In the genomic region with DNA sequence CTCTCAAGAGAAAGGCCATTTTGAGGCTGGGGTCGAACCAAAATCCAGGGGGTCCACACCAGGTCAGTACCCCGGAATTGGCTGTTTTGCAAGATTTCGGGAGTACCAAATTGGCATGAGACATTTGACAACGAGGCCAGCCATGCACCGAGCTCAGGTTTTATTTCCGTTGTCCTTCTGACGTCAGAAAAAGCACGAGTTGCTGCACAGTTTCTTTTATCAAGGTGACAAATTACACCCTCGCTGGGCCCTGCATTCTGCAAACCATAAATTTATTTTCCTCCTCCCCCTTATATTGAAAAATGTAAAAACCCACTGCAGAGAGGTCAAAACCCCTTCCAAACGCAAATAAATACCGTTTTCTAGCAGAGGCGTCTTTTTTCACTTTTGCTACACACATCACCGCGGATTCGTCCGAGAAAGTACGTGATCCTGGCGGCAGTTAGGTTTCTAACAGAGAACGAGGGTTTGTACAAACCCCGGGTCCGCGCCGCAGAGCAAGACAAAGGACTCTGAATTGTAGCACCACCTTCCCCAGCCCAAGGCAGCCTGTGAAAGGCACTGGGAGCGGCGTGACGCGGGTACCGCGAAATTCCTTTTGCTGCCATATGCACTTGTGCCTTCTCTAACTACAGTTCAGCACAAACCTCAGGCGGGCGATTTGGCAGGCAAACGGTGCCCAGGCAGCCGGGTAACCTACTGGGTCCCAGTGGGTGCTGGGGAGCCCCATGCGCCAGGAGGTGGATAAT, we compare ENCODE assay signal across 9 cellular contexts. TPM values are rescaled to one million over a fixed set of nuclear protein-coding genes. Genes with fewer than 3 reads are reported as not detected.
DNase-seq lines count a peak whose midpoint lies in the region; ATAC-seq and TF ChIP-seq lines count a peak whose summit lies in the region.
"Had no signal": no experiment of that assay in that cellular context is flagged by ENCODE, and none has a peak within 500 bp of the region (broad histone marks: within the 10 kb centered on the region; RNA-seq: fewer than 3 reads in every experiment).

No MANE protein-coding gene starts in this region.

- no peak for TF ChIP-seq CTCF in right lobe of liver (IDR thresholded peaks at IDR 0.05)

- CTCF ChIA-PET in activated CD4-positive, alpha-beta T cell treated with anti-CD3 and anti-CD28 coated beads, Interleukin-2, amount 10 ng/mL, durations not matched to agents 7 days and 5 days (lab: Charles Lee) = interaction anchor here (1.5 kb wide), 1 partner anchor 24 kb away, joined by 3 read pairs; no protein-coding TSS in a partner anchor

- no peak for TF ChIP-seq POLR2A in right lobe of liver (IDR thresholded peaks at IDR 0.05)

- WGBS in right lobe of liver (ENCODE audit: insufficient coverage, low coverage, low lambda C conversion rate, missing lambda C conversion rate) = 7% methylated on average over 27 of the region's 34 CpGs

- POLR2A ChIA-PET in activated CD4-positive, alpha-beta T cell treated with anti-CD3 and anti-CD28 coated beads, Interleukin-2, amount 10 ng/mL, durations not matched to agents 7 days and 5 days (lab: Charles Lee) = interaction anchor here (0.6 to 1.5 kb wide), 4 partner anchors 43 to 342 kb away, joined by 3 to 9 read pairs (median 6); no protein-coding TSS in a partner anchor

- DNase-seq in G401 (ENCODE audit: low spot score) (peak; percentile 76), NCI-H128 (lab: John Stamatoyannopoulos, UW; ENCODE audit: unreplicated experiment) (peak; percentile 46), dermis blood vessel endothelial cell (peak; percentile 79), right lobe of liver (peak; percentile 45 to 60 (median 55)), cortex of kidney (lab: John Stamatoyannopoulos, UW) (no peak)
- DNase-seq in activated CD4-positive, alpha-beta T cell treated with anti-CD3 and anti-CD28 coated beads, Interleukin-2, amount 10 ng/mL, durations not matched to agents 7 days and 5 days = peak; percentile 71
- DNase-seq in stimulated activated CD4-positive, alpha-beta T cell treated with anti-CD3 and anti-CD28 coated beads, Interleukin-4, amount 100 ng/mL, for 24 hours = peak; percentile 68

- peaks cover 0 to 9% (median 0%) of the 10 kb centered on the region in 4 donors for H3K4me1 ChIP-seq in right lobe of liver

- H3K9me3 ChIP-seq in right lobe of liver = no peaks in the 10 kb centered on the region

- no peak overlapping the region for H3K27ac Mint-ChIP-seq in activated CD4-positive, alpha-beta T cell treated with anti-CD3 and anti-CD28 coated beads, Interleukin-2, amount 10 ng/mL, durations not matched to agents 7 days and 5 days
- H3K27ac Mint-ChIP-seq: dendritic cell treated with granulocyte-macrophage colony-stimulating factor and Interleukin-4, amounts not matched to agents 40 ng/mL and 50 ng/mL, for 4 days had no signal

- in situ Hi-C loops in G401 (cut with HindIII; ENCODE audit: low sequenced_read_pairs) = no loop called here

- H3K36me3 Mint-ChIP-seq in activated CD4-positive, alpha-beta T cell treated with anti-CD3 and anti-CD28 coated beads, Interleukin-2, amount 10 ng/mL, durations not matched to agents 7 days and 5 days (ENCODE audit: low read depth) = peaks cover 27% of the 10 kb centered on the region

- peaks cover 37% of the 10 kb centered on the region for H3K4me1 Mint-ChIP-seq in activated CD4-positive, alpha-beta T cell treated with anti-CD3 and anti-CD28 coated beads, Interleukin-2, amount 10 ng/mL, durations not matched to agents 7 days and 5 days

- intact Hi-C loops in right lobe of liver (cut with DNase I) = no loop called here

- H3K4me3 ChIP-seq in right lobe of liver = peak overlapping the region; percentile 57 to 71 (median 69)

- no peaks in the 10 kb centered on the region for H3K27me3 Mint-ChIP-seq in activated CD4-positive, alpha-beta T cell treated with anti-CD3 and anti-CD28 coated beads, Interleukin-2, amount 10 ng/mL, durations not matched to agents 7 days and 5 days

- H3K36me3 ChIP-seq in right lobe of liver = no peaks in the 10 kb centered on the region

- peaks cover 3% of the 10 kb centered on the region for H3K9me3 Mint-ChIP-seq in activated CD4-positive, alpha-beta T cell treated with anti-CD3 and anti-CD28 coated beads, Interleukin-2, amount 10 ng/mL, durations not matched to agents 7 days and 5 days
- H3K9me3 Mint-ChIP-seq: dendritic cell treated with granulocyte-macrophage colony-stimulating factor and Interleukin-4, amounts not matched to agents 40 ng/mL and 50 ng/mL, for 4 days had no signal

- H3K27me3 ChIP-seq in right lobe of liver = peaks cover 0 to 8% of the 10 kb centered on the region in 2 donors

- H3K27ac ChIP-seq in right lobe of liver = peak overlapping the region in 2 of 3 donors; percentile 44 to 51

- no peak overlapping the region for H3K4me3 Mint-ChIP-seq in activated CD4-positive, alpha-beta T cell treated with anti-CD3 and anti-CD28 coated beads, Interleukin-2, amount 10 ng/mL, durations not matched to agents 7 days and 5 days
- H3K4me3 Mint-ChIP-seq: dendritic cell treated with granulocyte-macrophage colony-stimulating factor and Interleukin-4, amounts not matched to agents 40 ng/mL and 50 ng/mL, for 4 days had no signal

- ATAC-seq in right lobe of liver (peak in 3 of 4 donors; percentile 5 to 14 (median 9)), GM18520 (IDR thresholded peaks at IDR 0.05; ENCODE audit: unreplicated experiment) (no peak)

RNA-seq across cellular contexts. Expression of a gene that starts 1.8 kb away (rescaled TPM):
- 45.7 and 61.6 TPM in 2 replicates for total RNA-seq in G401 (2014; rRNA removed; shearing (Covaris generic))
- 100 to 1,000 TPM; 180 to 219 TPM for total RNA-seq in activated CD4-positive, alpha-beta T cell treated with anti-CD3 and anti-CD28 coated beads, Interleukin-2, amount 10 ng/mL, durations not matched to agents 7 days and 5 days
- total RNA-seq in dermis blood vessel endothelial cell = 136 and 191 TPM in 2 replicates
- 10 to 100 TPM in 4 of 6 experiments, 1 to 10 TPM in 2; 7.9 to 20.7 (median 12.2) TPM for total RNA-seq in right lobe of liver
